ENCODE assay signal across 1 cellular context in genomic region chr11:64233913-64234839, GRCh38.
TF ChIP-seq lines count a peak whose summit lies in the region.

Gene VEGFB (plus strand): TSS chr11:64234584. CDS start chr11:64234834, 250 bp downstream.

TF ChIP-seq in HepG2, 621 proteins besides CTCF, POLR2A, EP300 and RAD21 (continued from another document and continues in another):
- no peak for TF ChIP-seq UBTF (CRISPR knock-in tag; IDR thresholded peaks at IDR 0.05)
- TF ChIP-seq ZNF468 (CRISPR knock-in tag; IDR thresholded peaks at IDR 0.05) = no peak
- TF ChIP-seq FOXP4 (CRISPR knock-in tag; IDR thresholded peaks at IDR 0.05) = no peak
- no peak for TF ChIP-seq ZNF280B (CRISPR knock-in tag; IDR thresholded peaks at IDR 0.05; ENCODE audit: borderline replicate concordance)
- no peak for TF ChIP-seq MTA1 (CRISPR knock-in tag; IDR thresholded peaks at IDR 0.05; ENCODE audit: borderline replicate concordance)
- no peak for TF ChIP-seq ZNF710 (CRISPR knock-in tag; IDR thresholded peaks at IDR 0.05; ENCODE audit: borderline replicate concordance)
- no peak for TF ChIP-seq DPF2 (CRISPR knock-in tag; IDR thresholded peaks at IDR 0.05; ENCODE audit: borderline replicate concordance, low read depth)
- TF ChIP-seq HMGA1 (CRISPR knock-in tag; conservative IDR thresholded peaks at IDR 0.05) = no peak
- peak; percentile 87 for TF ChIP-seq AGO1 (IDR thresholded peaks at IDR 0.05; ENCODE audit: low read depth, low read length, poor library complexity, severe bottlenecking)
- TF ChIP-seq ZMYM2 (CRISPR knock-in tag; IDR thresholded peaks at IDR 0.05) = no peak
- no peak for TF ChIP-seq ZNF496 (CRISPR knock-in tag; IDR thresholded peaks at IDR 0.05; ENCODE audit: insufficient replicate concordance)
- TF ChIP-seq CHD2 (IDR thresholded peaks at IDR 0.05; ENCODE audit: low read depth, low read length) = no peak
- no peak for TF ChIP-seq CBFB (CRISPR knock-in tag; IDR thresholded peaks at IDR 0.05)
- TF ChIP-seq HNRNPLL (IDR thresholded peaks at IDR 0.05; ENCODE audit: low read depth, low read length, poor library complexity, severe bottlenecking) = peak; percentile 19
- TF ChIP-seq ZNF383 (CRISPR knock-in tag; IDR thresholded peaks at IDR 0.05; ENCODE audit: borderline replicate concordance) = no peak
- TF ChIP-seq ZNF232 (CRISPR knock-in tag; IDR thresholded peaks at IDR 0.05; ENCODE audit: borderline replicate concordance) = no peak
- TF ChIP-seq ZNF274 (CRISPR knock-in tag; IDR thresholded peaks at IDR 0.05) = no peak
- no peak for TF ChIP-seq IKZF4 (CRISPR knock-in tag; IDR thresholded peaks at IDR 0.05; ENCODE audit: borderline replicate concordance, low read depth, not compliant biosample characterization)
- no peak for TF ChIP-seq HNF4A (CRISPR knock-in tag; IDR thresholded peaks at IDR 0.05)
- no peak for TF ChIP-seq RERE (CRISPR knock-in tag; IDR thresholded peaks at IDR 0.05; ENCODE audit: low read depth)
- TF ChIP-seq SNAI1 (CRISPR knock-in tag; IDR thresholded peaks at IDR 0.05; ENCODE audit: borderline replicate concordance) = no peak
- TF ChIP-seq CREBL2 (CRISPR knock-in tag; IDR thresholded peaks at IDR 0.05; ENCODE audit: borderline replicate concordance) = no peak
- no peak for TF ChIP-seq NCOA5 (CRISPR knock-in tag; IDR thresholded peaks at IDR 0.05)
- no peak for TF ChIP-seq SSRP1 (CRISPR knock-in tag; IDR thresholded peaks at IDR 0.05)
- no peak for TF ChIP-seq ZBTB14 (CRISPR knock-in tag; IDR thresholded peaks at IDR 0.05)
- TF ChIP-seq YEATS2 (CRISPR knock-in tag; IDR thresholded peaks at IDR 0.05; ENCODE audit: borderline replicate concordance) = no peak
- no peak for TF ChIP-seq ZNF281 (CRISPR knock-in tag; IDR thresholded peaks at IDR 0.05; ENCODE audit: borderline replicate concordance)
- TF ChIP-seq SRSF9 (IDR thresholded peaks at IDR 0.05; ENCODE audit: borderline replicate concordance, insufficient read depth, low read depth, low read length, poor library complexity, severe bottlenecking) = no peak
- no peak for TF ChIP-seq PHF21A (CRISPR knock-in tag; IDR thresholded peaks at IDR 0.05)
- no peak for TF ChIP-seq KAT8 (CRISPR knock-in tag; IDR thresholded peaks at IDR 0.05)
- no peak for TF ChIP-seq TFE3 (CRISPR knock-in tag; IDR thresholded peaks at IDR 0.05)
- no peak for TF ChIP-seq ZSCAN5A (CRISPR knock-in tag; IDR thresholded peaks at IDR 0.05; ENCODE audit: borderline replicate concordance)
- no peak; the same call in none of the 2 replicates for TF ChIP-seq ZNF777 (CRISPR knock-in tag; IDR thresholded peaks at IDR 0.05)
- no peak for TF ChIP-seq ZNF275 (CRISPR knock-in tag; IDR thresholded peaks at IDR 0.05; ENCODE audit: borderline replicate concordance)
- 0 out of 2 replicates have a peak, but pooled peaks have one; percentile 25 for TF ChIP-seq ZSCAN25 (CRISPR knock-in tag; IDR thresholded peaks at IDR 0.05)
